In genomic region chr3:19365471-19365870, GRCh38 we compare ENCODE assay signal across 33 cellular contexts.
DNase-seq lines count a peak whose midpoint lies in the region; ATAC-seq, FAIRE-seq and TF ChIP-seq lines count a peak whose summit lies in the region.
"Had no signal": no experiment of that assay in that cellular context is flagged by ENCODE, and none has a peak within 500 bp of the region (broad histone marks: within the 10 kb centered on the region; RNA-seq: fewer than 3 reads in every experiment).

No MANE protein-coding gene starts in this region.

- TF ChIP-seq CTCF in LNCaP clone FGC (IDR thresholded peaks at IDR 0.05; ENCODE audit: control insufficient read depth, extremely low read depth, insufficient read depth) (no peak), tibial artery (IDR thresholded peaks at IDR 0.05) (no peak), body of pancreas (IDR thresholded peaks at IDR 0.05) (no peak)

- DNase-seq in NCI-H2029 (lab: John Stamatoyannopoulos, UW), result peak; percentile 15
- DNase-seq in NCI-H2029 treated with DMSO at 0.1 percent for 48 hours (lab: John Stamatoyannopoulos, UW), result no peak
- DNase-seq in LNCaP clone FGC (ENCODE audit: low read depth), result peak; percentile 95
- no peak for DNase-seq in tibial artery
- no peak for DNase-seq in body of pancreas
- no peak for DNase-seq in T-helper 1 cell
- DNase-seq in left lobe of liver (ENCODE audit: low spot score), result no peak
- DNase-seq: 8988T; ACHN; AML-193; BE2C; C1 segment of cervical spinal cord; Caco-2; Calu3; CD4-positive, alpha-beta memory T cell; CD4-positive, alpha-beta T cell; CD4-positive, CD25-positive, alpha-beta regulatory T cell; CD8-positive, alpha-beta memory T cell; CD8-positive, alpha-beta T cell; COR-L47; DMS 273 treated with DMSO at 0.1 percent for 48 hours; DMS153; DMS53; DMS79; DMS79 treated with DMSO at 0.1 percent for 48 hours; DND-41; EL had no signal

- H3K9me3 ChIP-seq in tibial artery, result no peaks in the 10 kb centered on the region
- no peaks in the 10 kb centered on the region for H3K9me3 ChIP-seq in body of pancreas
- H3K9me3 ChIP-seq: A549; BE2C; BLaER1; BLaER1 treated with 17β-estradiol and CSF1 and Interleukin-3, amounts not matched to agents 10 nM and 100 nM; Caco-2 had no signal

- no peak for ATAC-seq in body of pancreas
- ATAC-seq in left lobe of liver, result no peak
- ATAC-seq: A549; CD8-positive, alpha-beta T cell had no signal

- WGBS in body of pancreas, 2 donors, result 60 to 69% methylated on average over 6 of the region's 6 CpGs

- H3K4me3 ChIP-seq in LNCaP clone FGC (ENCODE audit: low read depth, low read length) (no peak overlapping the region), tibial artery (no peak overlapping the region), body of pancreas (no peak overlapping the region)
- H3K4me3 ChIP-seq: A549; BLaER1; BLaER1 treated with 17β-estradiol and CSF1 and Interleukin-3, amounts not matched to agents 10 nM and 100 nM had no signal

- H3K27me3 ChIP-seq in tibial artery (no peaks in the 10 kb centered on the region), body of pancreas (no peaks in the 10 kb centered on the region)
- H3K27me3 ChIP-seq: BE2C; BLaER1; BLaER1 treated with 17β-estradiol and CSF1 and Interleukin-3, amounts not matched to agents 10 nM and 100 nM had no signal

- H3K4me1 ChIP-seq in tibial artery (peaks cover 0 to 36% (median 3%) of the 10 kb centered on the region in 4 donors), body of pancreas (peaks cover 5% of the 10 kb centered on the region)
- H3K4me1 ChIP-seq: A549, BE2C had no signal

- peak overlapping the region; percentile 12 to 50 for H3K27ac ChIP-seq in tibial artery
- H3K27ac ChIP-seq in body of pancreas, result no peak overlapping the region
- H3K27ac ChIP-seq: 22Rv1; A549; BLaER1; BLaER1 treated with 17β-estradiol and CSF1 and Interleukin-3, amounts not matched to agents 10 nM and 100 nM; C4-2B had no signal

- intact Hi-C loops in tibial artery (cut with DNase I; ENCODE audit: low total_unique reads) (loop anchor here (10.0 kb wide), 1 partner anchor 59 kb away; no protein-coding TSS in a partner anchor), body of pancreas (cut with DNase I) (no loop called here)

- TF ChIP-seq POLR2A in body of pancreas (IDR thresholded peaks at IDR 0.05), result no peak

- H3K36me3 ChIP-seq in tibial artery (no peaks in the 10 kb centered on the region), body of pancreas (replicated peaks in 1 of 2; ENCODE audit: insufficient read depth in 1 of 2, low read depth in 2 of 2) (no peaks in the 10 kb centered on the region)
- H3K36me3 ChIP-seq: BE2C; BLaER1; BLaER1 treated with 17β-estradiol and CSF1 and Interleukin-3, amounts not matched to agents 10 nM and 100 nM had no signal

- peak; percentile 14 for FAIRE-seq in A204.1 (lab: Jason Lieb, UNC)
- FAIRE-seq: A549 had no signal

Comparison
In these comparisons a context has a peak if more than half of its experiments do, and no peak if none do; other contexts are left out.
1. DNase-seq: peak in NCI-H2029 (single experiment) and LNCaP clone FGC (single experiment); none in NCI-H2029 treated with DMSO at 0.1 percent for 48 hours (single experiment), tibial artery (0 of 2), body of pancreas (0 of 4), T-helper 1 cell (0 of 5) and left lobe of liver (single experiment).
2. H3K27ac ChIP-seq: peak in tibial artery (2 of 2); none in body of pancreas (0 of 4).